Comparison of ENCODE assay signal across 8 cellular contexts in genomic region chr10:110005716-110006115, GRCh38. TPM values are rescaled to one million over a fixed set of nuclear protein-coding genes. Genes with fewer than 3 reads are reported as not detected.
DNase-seq lines count a peak whose midpoint lies in the region; ATAC-seq and FAIRE-seq lines count a peak whose summit lies in the region.

No MANE protein-coding gene starts in this region.

- no peaks in the 10 kb centered on the region for H3K27me3 ChIP-seq in SJSA1 (replicated peaks)

- FAIRE-seq in G401.6 (lab: Jason Lieb, UNC), result peak; percentile 92

- DNase-seq in SJSA1 (ENCODE audit: low read depth in 1 of 2, low spot score in 2 of 2), result peak; percentile 55 to 69
- peak; percentile 79 for DNase-seq in globus pallidus (ENCODE audit: low spot score)
- peak; percentile 24 to 94 (median 51) for DNase-seq in posterior cingulate gyrus
- DNase-seq in COLO829 (ENCODE audit: low spot score), result no peak
- DNase-seq in activated gamma-delta T cell (lab: John Stamatoyannopoulos, UW), result no peak

- peak overlapping the region; percentile 93 for H3K27ac ChIP-seq in SJSA1

- peaks cover 7% of the 10 kb centered on the region; the same call in 1 of the 2 replicates for H3K36me3 ChIP-seq in SJSA1

- peaks cover 32% of the 10 kb centered on the region for H3K4me1 ChIP-seq in SJSA1 (replicated peaks)

- ATAC-seq in GM18520 (IDR thresholded peaks at IDR 0.05; ENCODE audit: unreplicated experiment) (no peak), HG03520 (IDR thresholded peaks at IDR 0.05; ENCODE audit: unreplicated experiment) (no peak)

- peak overlapping the region; percentile 72 for H3K4me3 ChIP-seq in SJSA1

- no peaks in the 10 kb centered on the region for H3K9me3 ChIP-seq in SJSA1 (replicated peaks)

- intact Hi-C loops in posterior cingulate gyrus (cut with DNase I), result loop anchor here (5.0 to 10.0 kb wide), 4 partner anchors 83 to 219 kb away; partner anchors contain the start of gene XPNPEP1

RNA-seq across cellular contexts. Expression of gene ADD3, which starts 2.1 kb away (rescaled TPM):
- total RNA-seq in SJSA1 (2014; rRNA removed; shearing (Covaris generic)), result 107 and 303 TPM in 2 replicates

Comparison
In these comparisons a context has a peak if more than half of its experiments do, and no peak if none do; other contexts are left out.
1. DNase-seq: peak in SJSA1 (2 of 2), globus pallidus (single experiment) and posterior cingulate gyrus (10 of 10); none in COLO829 (single experiment) and activated gamma-delta T cell (single experiment).